In genomic region chr20:45771182-45771759, GRCh38 we compare ENCODE assay signal across 8 cellular contexts. TPM values are rescaled to one million over a fixed set of nuclear protein-coding genes. Genes with fewer than 3 reads are reported as not detected.
DNase-seq lines count a peak whose midpoint lies in the region; ATAC-seq and TF ChIP-seq lines count a peak whose summit lies in the region.

No MANE protein-coding gene starts in this region.

- BruUV-seq in HCT116 (replicated peaks; lab: Mats Ljungman, UMichigan), result no TSS peak

- ATAC-seq in HCT116 (peak; percentile 87), right lobe of liver (peak; percentile 96 to 100 (median 98)), GM18498 (IDR thresholded peaks at IDR 0.05; ENCODE audit: unreplicated experiment) (no peak)

- DNase-seq in BE2C, result peak; percentile 80
- peak; percentile 61 for DNase-seq in HCT116 (ENCODE audit: low read depth, low spot score)
- peak; percentile 84 for DNase-seq in NCI-H460 (ENCODE audit: extremely low read depth, low read depth)
- peak; percentile 69 to 79 for DNase-seq in activated CD4-positive, alpha-beta T cell treated with anti-CD3 and anti-CD28 coated beads for 4 hours
- DNase-seq in coronary artery (ENCODE audit: low spot score), result no peak
- peak; percentile 75 to 82 (median 78) for DNase-seq in right lobe of liver
- peak; percentile 83 for DNase-seq in stimulated activated CD4-positive, alpha-beta T cell treated with anti-CD3 and anti-CD28 coated beads, Interleukin-4, amount 100 ng/mL, for 24 hours

- no peak overlapping the region; the same call in 1 of the 2 replicates for H3K27ac ChIP-seq in HCT116 (ENCODE audit: low read depth, low read length)
- H3K27ac ChIP-seq in coronary artery, result peak overlapping the region; percentile 53 to 56
- no peak overlapping the region for H3K27ac ChIP-seq in right lobe of liver

- no peak overlapping the region for H3K4me3 ChIP-seq in BE2C (ENCODE audit: low read depth, low read length)
- no peak overlapping the region for H3K4me3 ChIP-seq in HCT116 (replicated peaks in 1 of 2; ENCODE audit: low read depth in 1 of 2, low read length in 2 of 2)
- H3K4me3 ChIP-seq in coronary artery, result no peak overlapping the region
- no peak overlapping the region for H3K4me3 ChIP-seq in right lobe of liver

- POLR2A ChIA-PET in HCT116 (lab: Charles Lee), result interaction anchor here (1.2 kb wide), 1 partner anchor 9 kb away, joined by 6 read pairs; no protein-coding TSS in a partner anchor

- no peak overlapping the region for H3K4me2 ChIP-seq in HCT116 (ENCODE audit: low read length)

- no peaks in the 10 kb centered on the region for H4K20me1 ChIP-seq in HCT116 (ENCODE audit: insufficient read depth)

- H3K4me1 ChIP-seq in BE2C (peaks cover 8% of the 10 kb centered on the region; the same call in 1 of the 2 replicates), HCT116 (ENCODE audit: control insufficient read depth in 1 of 2, insufficient read depth in 2 of 2, low read length in 2 of 2) (peaks cover 2 to 19% of the 10 kb centered on the region in 2 experiments; a peak in 1 of 4 replicates), right lobe of liver (peaks cover 0 to 7% (median 0%) of the 10 kb centered on the region in 4 donors)

- H3K27me3 ChIP-seq in BE2C (peaks cover 17% of the 10 kb centered on the region), HCT116 (ENCODE audit: insufficient read depth, low read length) (no peaks in the 10 kb centered on the region; the same call in 1 of the 2 replicates), right lobe of liver (no peaks in the 10 kb centered on the region)

- H3K36me3 ChIP-seq in BE2C, result no peaks in the 10 kb centered on the region
- no peaks in the 10 kb centered on the region for H3K36me3 ChIP-seq in HCT116 (ENCODE audit: control insufficient read depth in 1 of 2, insufficient read depth in 2 of 2, low read length in 2 of 2)
- H3K36me3 ChIP-seq in right lobe of liver, result no peaks in the 10 kb centered on the region

- TF ChIP-seq RAD21 in HCT116 (IDR thresholded peaks at IDR 0.05; ENCODE audit: low read depth), result peak; percentile 99

- TF ChIP-seq POLR2A in HCT116 (IDR thresholded peaks at IDR 0.05; ENCODE audit: borderline replicate concordance, extremely low read depth, insufficient read depth, insufficient read length) (no peak), right lobe of liver (IDR thresholded peaks at IDR 0.05) (no peak)

- no peaks in the 10 kb centered on the region for H3K9me2 ChIP-seq in HCT116 (ENCODE audit: insufficient read depth)

- RAD21 ChIA-PET in HCT116 (lab: Charles Lee; ENCODE audit: low non-redundant PET in 1 of 2, low total read pairs in 2 of 2, uncharacterized antibody in 2 of 2, unreplicated experiment in 2 of 2), result interaction anchor here (0.5 to 2.0 kb wide), 12 partner anchors 9 to 470 kb away, joined by 3 to 10 read pairs (median 4); partner anchors contain the start of gene WFDC10A (in 2 of the 2)

- H3K9me3 ChIP-seq in BE2C (no peaks in the 10 kb centered on the region), HCT116 (ENCODE audit: control insufficient read depth in 1 of 2, insufficient read depth in 1 of 2, low read depth in 1 of 2, low read length in 2 of 2) (no peaks in the 10 kb centered on the region), right lobe of liver (no peaks in the 10 kb centered on the region)

- H3K9ac ChIP-seq in HCT116 (ENCODE audit: low read length), result no peak overlapping the region

- H2AFZ ChIP-seq in HCT116 (ENCODE audit: low read depth, low read length, poor library complexity, severe bottlenecking), result peak overlapping the region; percentile 47

- TF ChIP-seq CTCF in BE2C (IDR thresholded peaks at IDR 0.05; ENCODE audit: low read depth, low read length), result peak; percentile 98
- peak; percentile 84 to 97 (median 96) for TF ChIP-seq CTCF in HCT116 (IDR thresholded peaks at IDR 0.05 in 2 of 3, conservative IDR thresholded peaks at IDR 0.05 in 1 of 3; ENCODE audit: borderline replicate concordance in 1 of 3, insufficient read depth in 1 of 3, low read depth in 2 of 3, low read length in 2 of 3)
- peak; percentile 95 for TF ChIP-seq CTCF in coronary artery (IDR thresholded peaks at IDR 0.05)
- TF ChIP-seq CTCF in right lobe of liver (IDR thresholded peaks at IDR 0.05), result peak; percentile 97 to 99 (median 98)

- WGBS in right lobe of liver (ENCODE audit: insufficient coverage, low coverage, low lambda C conversion rate, missing lambda C conversion rate), result 26% methylated on average over 5 of the region's 5 CpGs

- intact Hi-C loops in HCT116 (cut with micrococcal nuclease), result loop anchor here (1.0 to 10.0 kb wide), 8 partner anchors 142 to 726 kb away; partner anchors contain the start of gene WFDC10A
- intact Hi-C loops in right lobe of liver (cut with DNase I), result loop anchor here (10.0 kb wide), 3 partner anchors 176 to 456 kb away; partner anchors contain the start of gene EPPIN (in 1 of the 2)

- CTCF ChIA-PET in HCT116 (lab: Charles Lee), result interaction anchor here (0.6 to 2.9 kb wide), 50 partner anchors 9 to 675 kb away, joined by 3 to 30 read pairs (median 4); partner anchors contain the start of genes EPPIN, MATN4, PIGT and SYS1

- H3K79me2 ChIP-seq in HCT116 (ENCODE audit: insufficient read depth, low read length), result no peaks in the 10 kb centered on the region

TF ChIP-seq in HCT116, 20 proteins besides CTCF, POLR2A, EP300 and RAD21:
- TF ChIP-seq ZFX (IDR thresholded peaks at IDR 0.05), result no peak
- TF ChIP-seq MAX (IDR thresholded peaks at IDR 0.05), result peak; percentile 66; the same call in 1 of the 2 replicates

RNA-seq across cellular contexts. Expression of gene WFDC3, which starts 20.4 kb away (rescaled TPM):
- polyA plus RNA-seq in BE2C (2012; ENCODE audit: insufficient read depth, insufficient read length, low read depth), result 0.79 TPM
- total RNA-seq in HCT116 (2021; ENCODE audit: unreplicated experiment) (4.7 TPM), right lobe of liver (under 1 TPM in 2 of 6 experiments, not detected in 4; 0.49 to 0.73 TPM)
- 9.4 and 12.7 TPM in 2 replicates for polyA plus RNA-seq in HCT116 (2012)
- 0.40 and 0.58 TPM in 2 replicates for total RNA-seq in NCI-H460 (2014; rRNA removed; shearing (Covaris generic))
- polyA plus RNA-seq in NCI-H460 (2014; cell fraction: nucleus; rRNA removed), result not detected in 2 replicates

RNA-seq across cellular contexts. Expression of gene DNTTIP1, which starts 20.5 kb away (rescaled TPM):
- 79.2 TPM for polyA plus RNA-seq in BE2C (2012; ENCODE audit: insufficient read depth, insufficient read length, low read depth)
- 61.0 TPM for total RNA-seq in HCT116 (2021; ENCODE audit: unreplicated experiment)
- 116 and 151 TPM in 2 replicates for polyA plus RNA-seq in HCT116 (2012)
- 29.3 and 35.0 TPM in 2 replicates for total RNA-seq in NCI-H460 (2014; rRNA removed; shearing (Covaris generic))
- 11.9 and 23.9 TPM in 2 replicates for polyA plus RNA-seq in NCI-H460 (2014; cell fraction: nucleus; rRNA removed)
- 10 to 100 TPM in 3 of 6 experiments, 1 to 10 TPM in 3; 7.5 to 15.7 (median 11.3) TPM for total RNA-seq in right lobe of liver

RNA-seq across cellular contexts. Expression of gene UBE2C, which starts 41.2 kb away (rescaled TPM):
- polyA plus RNA-seq in BE2C (2012; ENCODE audit: insufficient read depth, insufficient read length, low read depth), result 38.2 TPM
- 205 TPM for total RNA-seq in HCT116 (2021; ENCODE audit: unreplicated experiment)
- 231 and 356 TPM in 2 replicates for polyA plus RNA-seq in HCT116 (2012)
- 179 and 182 TPM in 2 replicates for total RNA-seq in NCI-H460 (2014; rRNA removed; shearing (Covaris generic))
- 123 and 175 TPM in 2 replicates for polyA plus RNA-seq in NCI-H460 (2014; cell fraction: nucleus; rRNA removed)
- 1 to 10 TPM in 4 of 6 experiments, under 1 TPM in 1, not detected in 1; 0.66 to 5.8 (median 3.7) TPM for total RNA-seq in right lobe of liver

RNA-seq across cellular contexts. Expression of gene SPINT4, which starts 49.1 kb away (rescaled TPM):
- polyA plus RNA-seq in BE2C (2012; ENCODE audit: insufficient read depth, insufficient read length, low read depth), result not detected
- total RNA-seq in HCT116 (2021; ENCODE audit: unreplicated experiment), result not detected
- not detected in 2 replicates for polyA plus RNA-seq in HCT116 (2012)
- total RNA-seq in NCI-H460 (2014; rRNA removed; shearing (Covaris generic)), result not detected in 2 replicates
- polyA plus RNA-seq in NCI-H460 (2014; cell fraction: nucleus; rRNA removed), result not detected in 2 replicates
- total RNA-seq in right lobe of liver, result not detected

RNA-seq across cellular contexts. Expression of gene TNNC2, which starts 55.8 kb away (rescaled TPM):
- not detected for polyA plus RNA-seq in BE2C (2012; ENCODE audit: insufficient read depth, insufficient read length, low read depth)
- total RNA-seq in HCT116 (2021; ENCODE audit: unreplicated experiment) (not detected), right lobe of liver (1 to 10 TPM in 1 of 6 experiments, under 1 TPM in 2, not detected in 3; 0.37 to 3.5 (median 0.86) TPM)
- 0.09 and 0.52 TPM in 2 replicates for polyA plus RNA-seq in HCT116 (2012)
- total RNA-seq in NCI-H460 (2014; rRNA removed; shearing (Covaris generic)), result 0.15 TPM in 1 of 2 replicates, not detected in the other
- not detected in 2 replicates for polyA plus RNA-seq in NCI-H460 (2014; cell fraction: nucleus; rRNA removed)

Comparison
In these comparisons a context has a peak if more than half of its experiments do, and no peak if none do; other contexts are left out.
1. H3K27ac ChIP-seq: peak in coronary artery (2 of 2); none in HCT116 (single experiment) and right lobe of liver (0 of 3).
2. RNA of gene UBE2C, which starts 41.2 kb away (total RNA-seq): 205 TPM in HCT116 (single experiment) and 179 to 182 TPM in NCI-H460; 0.66 to 5.8 TPM in right lobe of liver; every median in the first group is over 10 times any median in the second.
3. Peak in every context shown above with its lines, with median percentiles within 50 percentile points of each other: CTCF ChIP-seq.